10 cellular contexts compared by ENCODE assay signal in the genomic region with DNA sequence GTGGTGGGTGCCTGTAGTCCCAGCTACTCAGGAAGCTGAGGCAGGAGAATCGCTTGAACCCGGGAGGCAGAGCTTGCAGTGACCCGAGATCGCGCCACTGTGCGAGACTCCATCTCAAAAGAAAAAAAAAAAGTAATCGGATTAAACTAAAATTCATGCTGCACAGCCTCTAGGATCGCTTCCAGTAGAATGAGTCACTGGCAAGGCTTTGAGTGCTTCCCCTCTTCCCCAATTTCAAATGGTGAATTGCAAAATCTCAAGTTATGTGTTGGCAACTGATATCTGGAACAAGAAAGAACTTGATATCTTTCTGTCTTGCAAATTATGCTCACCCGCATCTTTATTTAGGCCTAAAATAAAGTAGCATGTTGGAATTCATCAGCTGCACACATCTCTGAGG. TPM values are rescaled to one million over a fixed set of nuclear protein-coding genes. Genes with fewer than 3 reads are reported as not detected.
A peak's percentile ranks its signal among the peaks of the same experiment; 100 is the strongest.
DNase-seq lines count a peak whose midpoint lies in the region; ATAC-seq and TF ChIP-seq lines count a peak whose summit lies in the region.
"Had no signal": no experiment of that assay in that cellular context is flagged by ENCODE, and none has a peak within 500 bp of the region (broad histone marks: within the 10 kb centered on the region; RNA-seq: fewer than 3 reads in every experiment).

No MANE protein-coding gene starts in this region.

- no peaks in the 10 kb centered on the region for H3K9me3 Mint-ChIP-seq in WTC11
- H3K9me3 Mint-ChIP-seq in activated CD4-positive, alpha-beta T cell treated with anti-CD3 and anti-CD28 coated beads for 36 hours (ENCODE audit: low read depth) = no peaks in the 10 kb centered on the region

- H3K9me3 ChIP-seq in right cardiac atrium (ENCODE audit: control insufficient read depth, low read length) (no peaks in the 10 kb centered on the region), aorta (ENCODE audit: control insufficient read depth, low read length) (no peaks in the 10 kb centered on the region)
- H3K9me3 ChIP-seq: breast epithelium had no signal

- no peak overlapping the region for H3K4me3 Mint-ChIP-seq in WTC11
- no peak overlapping the region for H3K4me3 Mint-ChIP-seq in activated CD4-positive, alpha-beta T cell treated with anti-CD3 and anti-CD28 coated beads for 36 hours

- peak; percentile 73 for ATAC-seq in Right ventricle myocardium inferior
- ATAC-seq in WTC11 = no peak
- ATAC-seq in right cardiac atrium = peak; percentile 75 to 81
- ATAC-seq in aorta (ENCODE audit: low FRiP score) = peak; percentile 84
- ATAC-seq in activated CD4-positive, alpha-beta T cell treated with anti-CD3 and anti-CD28 coated beads for 36 hours = no peak

- POLR2A ChIA-PET in WTC11 (lab: Charles Lee) = interaction anchor here (0.7 kb wide), 1 partner anchor 61 kb away, joined by 4 read pairs; no protein-coding TSS in a partner anchor
- POLR2A ChIA-PET in activated CD4-positive, alpha-beta T cell treated with anti-CD3 and anti-CD28 coated beads for 36 hours (lab: Charles Lee) = no interaction called here

- H3K27ac ChIP-seq in right cardiac atrium (ENCODE audit: low read length) (no peak overlapping the region), aorta (ENCODE audit: low read depth in 1 of 2, low read length in 2 of 2) (no peak overlapping the region)
- H3K27ac ChIP-seq: C4-2B had no signal

- H3K4me3 ChIP-seq in right cardiac atrium (ENCODE audit: low read length) (no peak overlapping the region), aorta (ENCODE audit: low read length in 2 of 2) (no peak overlapping the region)

- no peaks in the 10 kb centered on the region for H3K27me3 Mint-ChIP-seq in WTC11 (ENCODE audit: low read depth)
- H3K27me3 Mint-ChIP-seq in activated CD4-positive, alpha-beta T cell treated with anti-CD3 and anti-CD28 coated beads for 36 hours = no peaks in the 10 kb centered on the region

- WGBS in right cardiac atrium = 61% methylated on average over 9 of the region's 9 CpGs
- WGBS in aorta, 2 donors = 78 to 80% methylated on average over 9 of the region's 9 CpGs

- no peaks in the 10 kb centered on the region for H3K36me3 ChIP-seq in aorta (ENCODE audit: control insufficient read depth in 1 of 2, insufficient read depth in 2 of 2, low read length in 1 of 2)
- H3K36me3 ChIP-seq: breast epithelium had no signal

- peak overlapping the region; percentile 23 for H3K27ac Mint-ChIP-seq in WTC11
- no peak overlapping the region for H3K27ac Mint-ChIP-seq in activated CD4-positive, alpha-beta T cell treated with anti-CD3 and anti-CD28 coated beads for 36 hours

- TF ChIP-seq CTCF in WTC11 (IDR thresholded peaks at IDR 0.05) = no peak

- no peaks in the 10 kb centered on the region for H3K27me3 ChIP-seq in right cardiac atrium (ENCODE audit: control insufficient read depth, insufficient read depth)
- no peaks in the 10 kb centered on the region for H3K27me3 ChIP-seq in aorta (ENCODE audit: control insufficient read depth in 1 of 2, insufficient read depth in 2 of 2, low read length in 1 of 2)
- H3K27me3 ChIP-seq: breast epithelium had no signal

- CTCF ChIA-PET in WTC11 (lab: Charles Lee) = interaction anchor here (0.8 to 3.3 kb wide), 2 partner anchors 11 to 73 kb away, joined by 3 to 11 read pairs; no protein-coding TSS in a partner anchor
- CTCF ChIA-PET in activated CD4-positive, alpha-beta T cell treated with anti-CD3 and anti-CD28 coated beads for 36 hours (lab: Charles Lee) = interaction anchor here (1.2 kb wide), 1 partner anchor 12 kb away, joined by 3 read pairs; no protein-coding TSS in a partner anchor

- intact Hi-C loops in Right ventricle myocardium inferior (cut with DNase I) = no loop called here
- intact Hi-C loops in cardiac septum (cut with DNase I) = no loop called here
- intact Hi-C loops in right cardiac atrium (cut with DNase I) = loop anchor here in 1 of 4 donors (10.0 kb wide), 1 partner anchor 88 kb away; no protein-coding TSS in a partner anchor
- intact Hi-C loops in aorta (cut with DNase I) = no loop called here
- intact Hi-C loops in activated CD4-positive, alpha-beta T cell treated with anti-CD3 and anti-CD28 coated beads for 36 hours (cut with DNase I, micrococcal nuclease) = no loop called here

- H3K4me1 ChIP-seq in right cardiac atrium (ENCODE audit: control insufficient read depth, insufficient read depth, low read length) = no peaks in the 10 kb centered on the region
- no peaks in the 10 kb centered on the region for H3K4me1 ChIP-seq in aorta (ENCODE audit: control insufficient read depth in 1 of 2, insufficient read depth in 2 of 2, low read length in 2 of 2)

- H3K4me1 Mint-ChIP-seq in WTC11 = peaks cover 49% of the 10 kb centered on the region
- H3K4me1 Mint-ChIP-seq in activated CD4-positive, alpha-beta T cell treated with anti-CD3 and anti-CD28 coated beads for 36 hours = peaks cover 86% of the 10 kb centered on the region

- no peaks in the 10 kb centered on the region for H3K36me3 Mint-ChIP-seq in WTC11
- H3K36me3 Mint-ChIP-seq in activated CD4-positive, alpha-beta T cell treated with anti-CD3 and anti-CD28 coated beads for 36 hours (ENCODE audit: low read depth) = peaks cover 18% of the 10 kb centered on the region

- DNase-seq in Right ventricle myocardium inferior (ENCODE audit: missing footprints) (peak; percentile 72), cardiac septum (ENCODE audit: low spot score) (no peak), WTC11 (ENCODE audit: low spot score) (no peak), right cardiac atrium (peak; percentile 74 to 83 (median 76)), aorta (peak in 1 of 2 donors; percentile 71), NCI-H2029 (lab: John Stamatoyannopoulos, UW) (no peak), anterior cingulate cortex (lab: John Stamatoyannopoulos, UW) (no peak)
- DNase-seq in activated CD4-positive, alpha-beta T cell treated with anti-CD3 and anti-CD28 coated beads for 36 hours = no peak

TF ChIP-seq in WTC11, 78 proteins besides CTCF, POLR2A, EP300 and RAD21:
- no peak for TF ChIP-seq SMAD3 (CRISPR knock-in tag; IDR thresholded peaks at IDR 0.05; ENCODE audit: borderline replicate concordance)
- TF ChIP-seq, protein P1, sequence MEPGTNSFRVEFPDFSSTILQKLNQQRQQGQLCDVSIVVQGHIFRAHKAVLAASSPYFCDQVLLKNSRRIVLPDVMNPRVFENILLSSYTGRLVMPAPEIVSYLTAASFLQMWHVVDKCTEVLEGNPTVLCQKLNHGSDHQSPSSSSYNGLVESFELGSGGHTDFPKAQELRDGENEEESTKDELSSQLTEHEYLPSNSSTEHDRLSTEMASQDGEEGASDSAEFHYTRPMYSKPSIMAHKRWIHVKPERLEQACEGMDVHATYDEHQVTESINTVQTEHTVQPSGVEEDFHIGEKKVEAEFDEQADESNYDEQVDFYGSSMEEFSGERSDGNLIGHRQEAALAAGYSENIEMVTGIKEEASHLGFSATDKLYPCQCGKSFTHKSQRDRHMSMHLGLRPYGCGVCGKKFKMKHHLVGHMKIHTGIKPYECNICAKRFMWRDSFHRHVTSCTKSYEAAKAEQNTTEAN (CRISPR knock-in tag; IDR thresholded peaks at IDR 0.05) = no peak
- no peak for TF ChIP-seq SOX15 (CRISPR knock-in tag; IDR thresholded peaks at IDR 0.05)
- no peak for TF ChIP-seq MXD4 (CRISPR knock-in tag; IDR thresholded peaks at IDR 0.05; ENCODE audit: borderline replicate concordance)
- no peak for TF ChIP-seq EMX1 (CRISPR knock-in tag; IDR thresholded peaks at IDR 0.05)
- no peak for TF ChIP-seq RORB (CRISPR knock-in tag; IDR thresholded peaks at IDR 0.05)
- TF ChIP-seq ESRRA (CRISPR knock-in tag; IDR thresholded peaks at IDR 0.05; ENCODE audit: borderline replicate concordance) = no peak
- no peak for TF ChIP-seq ATF1 (CRISPR knock-in tag; IDR thresholded peaks at IDR 0.05)

RNA-seq across cellular contexts. Expression of a gene that starts 12.6 kb away (rescaled TPM):
- total RNA-seq in Right ventricle myocardium inferior = 4.0 TPM
- total RNA-seq in cardiac septum = 9.2 TPM
- total RNA-seq in WTC11 (2021) = 28.8 to 57.3 TPM (median 31.4 TPM) in 3 replicates
- 10 to 100 TPM in 1 of 4 donors, 1 to 10 TPM in 3; 4.1 to 11.0 (median 6.0) TPM for total RNA-seq in right cardiac atrium
- polyA plus RNA-seq in right cardiac atrium = 2.8 TPM
- total RNA-seq in aorta = 10 to 100 TPM; 13.4 to 21.2 TPM
- 10 to 100 TPM in 1 of 2 donors, 1 to 10 TPM in 1; 2.3 to 14.8 TPM for polyA plus RNA-seq in aorta
- 10 to 100 TPM; 22.2 to 28.6 TPM for total RNA-seq in activated CD4-positive, alpha-beta T cell treated with anti-CD3 and anti-CD28 coated beads for 36 hours

Comparison
In these comparisons a context has a peak if more than half of its experiments do, and no peak if none do; other contexts are left out.
1. DNase-seq: peak in Right ventricle myocardium inferior (single experiment) and right cardiac atrium (3 of 3); none in cardiac septum (single experiment), WTC11 (single experiment), activated CD4-positive, alpha-beta T cell treated with anti-CD3 and anti-CD28 coated beads for 36 hours (single experiment), NCI-H2029 (single experiment) and anterior cingulate cortex (0 of 58).
2. ATAC-seq: peak in Right ventricle myocardium inferior (single experiment), right cardiac atrium (2 of 2) and aorta (single experiment); none in WTC11 (single experiment) and activated CD4-positive, alpha-beta T cell treated with anti-CD3 and anti-CD28 coated beads for 36 hours (single experiment).